13 cellular contexts compared by ENCODE assay signal in the genomic region with DNA sequence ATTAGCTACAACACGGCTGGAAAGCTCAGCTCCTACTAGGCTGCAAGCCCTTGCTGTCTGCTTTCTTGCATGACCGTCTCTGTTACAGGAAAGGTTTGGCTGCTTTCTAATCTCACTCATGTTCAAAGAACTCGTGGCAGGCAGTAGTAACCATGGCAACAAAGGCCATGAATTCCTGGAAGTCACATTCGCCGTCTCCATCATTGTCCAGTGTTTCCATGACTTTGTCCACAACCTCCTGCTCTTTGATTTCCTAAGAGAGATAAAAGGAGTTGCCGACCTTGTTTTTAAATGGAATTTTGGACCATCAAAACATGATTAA. TPM values are rescaled to one million over a fixed set of nuclear protein-coding genes. Genes with fewer than 3 reads are reported as not detected.
DNase-seq lines count a peak whose midpoint lies in the region; ATAC-seq, FAIRE-seq and TF ChIP-seq lines count a peak whose summit lies in the region.
"Had no signal": no experiment of that assay in that cellular context is flagged by ENCODE, and none has a peak within 500 bp of the region (broad histone marks: within the 10 kb centered on the region; RNA-seq: fewer than 3 reads in every experiment).

No MANE protein-coding gene starts in this region.

- no peaks in the 10 kb centered on the region for H3K9me3 Mint-ChIP-seq in activated naive CD8-positive, alpha-beta T cell (ENCODE audit: low read depth)
- H3K9me3 Mint-ChIP-seq in activated naive CD8-positive, alpha-beta T cell treated with anti-CD3 and anti-CD28 coated beads, Interleukin-2, amount 50 U/mL, for 24 hours = no peaks in the 10 kb centered on the region
- peaks cover 2% of the 10 kb centered on the region for H3K9me3 Mint-ChIP-seq in activated CD4-positive, alpha-beta memory T cell treated with anti-CD3 and anti-CD28 coated beads, Interleukin-2, amount 10 ng/mL, durations not matched to agents 7 days and 5 days
- peaks cover 15% of the 10 kb centered on the region for H3K9me3 Mint-ChIP-seq in WTC11
- peaks cover 0 to 5% (median 0%) of the 10 kb centered on the region in 5 donors for H3K9me3 Mint-ChIP-seq in CD8-positive, alpha-beta memory T cell

- H3K9me3 ChIP-seq in HepG2 (ENCODE audit: low read length) = peaks cover 6% of the 10 kb centered on the region; the same call in 1 of the 2 replicates
- no peaks in the 10 kb centered on the region for H3K9me3 ChIP-seq in aorta (ENCODE audit: control insufficient read depth, low read length)
- H3K9me3 ChIP-seq in CD8-positive, alpha-beta memory T cell (ENCODE audit: low read length) = peaks cover 3% of the 10 kb centered on the region
- H3K9me3 ChIP-seq: gastrocnemius medialis had no signal

- H3K4me1 ChIP-seq in HepG2 (ENCODE audit: insufficient read depth, low read length) = peaks cover 55% of the 10 kb centered on the region
- H3K4me1 ChIP-seq in aorta (ENCODE audit: control insufficient read depth in 1 of 2, insufficient read depth in 2 of 2, low read length in 2 of 2) = no peaks in the 10 kb centered on the region
- peaks cover 13% of the 10 kb centered on the region for H3K4me1 ChIP-seq in CD8-positive, alpha-beta memory T cell (ENCODE audit: insufficient read depth, low read length)

- TF ChIP-seq EP300 in HepG2 (IDR thresholded peaks at IDR 0.05; ENCODE audit: low read depth in 2 of 2, low read length in 2 of 2) = 0 out of 4 replicates have a peak, but pooled peaks of 1 of the 2 experiments have one; percentile 13
- TF ChIP-seq EP300 in HepG2 (CRISPR knock-in tag; IDR thresholded peaks at IDR 0.05; ENCODE audit: borderline replicate concordance) = no peak

- peak; percentile 70 for FAIRE-seq in HepG2 (lab: Jason Lieb, UNC)

- no peak for TF ChIP-seq POLR2A in HepG2 (IDR thresholded peaks at IDR 0.05; ENCODE audit: insufficient read depth in 1 of 2, low read depth in 2 of 2, low read length in 2 of 2)

- in situ Hi-C loops in HepG2 (cut with HindIII; ENCODE audit: extremely low pct_ligation_motif_present, low pct_unique_long_range_greater_than_20kb) = no loop called here

- H2AFZ ChIP-seq in HepG2 (ENCODE audit: low read length) = no peak overlapping the region

- peak overlapping the region; percentile 56 for H3K4me2 ChIP-seq in HepG2 (ENCODE audit: low read depth, low read length)

- no peak overlapping the region; the same call in 1 of the 2 replicates for H3K9ac ChIP-seq in HepG2 (ENCODE audit: insufficient read depth, low read depth, low read length)

- H3K4me3 Mint-ChIP-seq in activated naive CD8-positive, alpha-beta T cell = peak overlapping the region; percentile 27
- no peak overlapping the region for H3K4me3 Mint-ChIP-seq in activated naive CD8-positive, alpha-beta T cell treated with anti-CD3 and anti-CD28 coated beads, Interleukin-2, amount 50 U/mL, for 24 hours
- H3K4me3 Mint-ChIP-seq in activated CD4-positive, alpha-beta memory T cell treated with anti-CD3 and anti-CD28 coated beads, Interleukin-2, amount 10 ng/mL, durations not matched to agents 7 days and 5 days = no peak overlapping the region
- H3K4me3 Mint-ChIP-seq in WTC11 = no peak overlapping the region
- H3K4me3 Mint-ChIP-seq in CD8-positive, alpha-beta memory T cell = no peak overlapping the region

- no TSS peak for BruUV-seq in HepG2 (replicated peaks; lab: Mats Ljungman, UMichigan)

- no peak for TF ChIP-seq CTCF in dorsolateral prefrontal cortex (IDR thresholded peaks at IDR 0.05 in 54 of 56, conservative IDR thresholded peaks at IDR 0.05 in 2 of 56; ENCODE audit: low read depth in 1 of 56, partially characterized antibody in 56 of 56)
- TF ChIP-seq CTCF in HepG2 (CRISPR knock-in tag; IDR thresholded peaks at IDR 0.05) = no peak
- no peak for TF ChIP-seq CTCF in WTC11 (IDR thresholded peaks at IDR 0.05)

- H3K27ac ChIP-seq in dorsolateral prefrontal cortex (peak overlapping the region in 48 of 59 donors; percentile 0 to 98 (median 61)), HepG2 (ENCODE audit: extremely low read length, insufficient read depth, low read length) (no peak overlapping the region), aorta (ENCODE audit: low read depth in 1 of 2, low read length in 2 of 2) (no peak overlapping the region)
- H3K27ac ChIP-seq in CD8-positive, alpha-beta memory T cell (ENCODE audit: low read depth, low read length) = no peak overlapping the region
- H3K27ac ChIP-seq: C4-2B, gastrocnemius medialis had no signal

- H3K4me3 ChIP-seq in dorsolateral prefrontal cortex = peak overlapping the region in 5 of 59 donors; percentile 2 to 38 (median 4)
- peak overlapping the region in 1 of 3 experiments; percentile 9; a peak in 1 of 6 replicates for H3K4me3 ChIP-seq in HepG2 (replicated peaks in 1 of 3; ENCODE audit: insufficient read depth in 1 of 3, low read depth in 2 of 3, low read length in 3 of 3)
- H3K4me3 ChIP-seq in aorta (ENCODE audit: low read length in 2 of 2) = no peak overlapping the region
- no peak overlapping the region for H3K4me3 ChIP-seq in CD8-positive, alpha-beta memory T cell (ENCODE audit: low read length)
- H3K4me3 ChIP-seq: gastrocnemius medialis had no signal

- CTCF ChIA-PET in HepG2 (lab: Yijun Ruan, JAX; ENCODE audit: low intra/inter-chr PET ratio, low total read pairs) = no interaction called here
- CTCF ChIA-PET in activated CD4-positive, alpha-beta memory T cell treated with anti-CD3 and anti-CD28 coated beads, Interleukin-2, amount 10 ng/mL, durations not matched to agents 7 days and 5 days (lab: Charles Lee) = no interaction called here
- CTCF ChIA-PET in WTC11 (lab: Charles Lee) = no interaction called here
- CTCF ChIA-PET in CD8-positive, alpha-beta memory T cell (lab: Charles Lee) = no interaction called here

- H3K27ac Mint-ChIP-seq in activated naive CD8-positive, alpha-beta T cell = peak overlapping the region; percentile 83
- no peak overlapping the region for H3K27ac Mint-ChIP-seq in activated naive CD8-positive, alpha-beta T cell treated with anti-CD3 and anti-CD28 coated beads, Interleukin-2, amount 50 U/mL, for 24 hours
- H3K27ac Mint-ChIP-seq in activated CD4-positive, alpha-beta memory T cell treated with anti-CD3 and anti-CD28 coated beads, Interleukin-2, amount 10 ng/mL, durations not matched to agents 7 days and 5 days = no peak overlapping the region
- no peak overlapping the region for H3K27ac Mint-ChIP-seq in WTC11
- H3K27ac Mint-ChIP-seq in CD8-positive, alpha-beta memory T cell = peak overlapping the region in 1 of 8 donors; percentile 55

- TF ChIP-seq RAD21 in HepG2 (CRISPR knock-in tag; IDR thresholded peaks at IDR 0.05) = no peak

- H3K4me1 Mint-ChIP-seq in activated naive CD8-positive, alpha-beta T cell (ENCODE audit: low read depth) = peaks cover 43% of the 10 kb centered on the region
- H3K4me1 Mint-ChIP-seq in activated naive CD8-positive, alpha-beta T cell treated with anti-CD3 and anti-CD28 coated beads, Interleukin-2, amount 50 U/mL, for 24 hours = peaks cover 5% of the 10 kb centered on the region
- peaks cover 2% of the 10 kb centered on the region for H3K4me1 Mint-ChIP-seq in activated CD4-positive, alpha-beta memory T cell treated with anti-CD3 and anti-CD28 coated beads, Interleukin-2, amount 10 ng/mL, durations not matched to agents 7 days and 5 days
- H3K4me1 Mint-ChIP-seq in WTC11 = peaks cover 17% of the 10 kb centered on the region
- peaks cover 3 to 17% (median 9%) of the 10 kb centered on the region in 3 donors for H3K4me1 Mint-ChIP-seq in CD8-positive, alpha-beta memory T cell

- H3K36me3 ChIP-seq in HepG2 (replicated peaks in 1 of 2; ENCODE audit: control insufficient read depth in 1 of 2, insufficient read depth in 2 of 2, low read length in 2 of 2) (no peaks in the 10 kb centered on the region), aorta (ENCODE audit: control insufficient read depth in 1 of 2, insufficient read depth in 2 of 2, low read length in 1 of 2) (no peaks in the 10 kb centered on the region)
- H3K36me3 ChIP-seq in CD8-positive, alpha-beta memory T cell (ENCODE audit: insufficient read depth, low read length) = no peaks in the 10 kb centered on the region
- H3K36me3 ChIP-seq: gastrocnemius medialis had no signal

- H3K27me3 ChIP-seq in dorsolateral prefrontal cortex (no peaks in the 10 kb centered on the region), HepG2 (ENCODE audit: control insufficient read depth in 1 of 2, insufficient read depth in 2 of 2, low read length in 2 of 2) (peaks cover 0 to 5% of the 10 kb centered on the region in 2 experiments; a peak in 1 of 5 replicates), aorta (ENCODE audit: control insufficient read depth in 1 of 2, insufficient read depth in 2 of 2, low read length in 1 of 2) (no peaks in the 10 kb centered on the region)
- no peaks in the 10 kb centered on the region for H3K27me3 ChIP-seq in CD8-positive, alpha-beta memory T cell (ENCODE audit: insufficient read depth, low read length, poor library complexity, severe bottlenecking)

- no peaks in the 10 kb centered on the region for H3K27me3 Mint-ChIP-seq in activated naive CD8-positive, alpha-beta T cell
- H3K27me3 Mint-ChIP-seq in activated naive CD8-positive, alpha-beta T cell treated with anti-CD3 and anti-CD28 coated beads, Interleukin-2, amount 50 U/mL, for 24 hours = no peaks in the 10 kb centered on the region
- no peaks in the 10 kb centered on the region for H3K27me3 Mint-ChIP-seq in activated CD4-positive, alpha-beta memory T cell treated with anti-CD3 and anti-CD28 coated beads, Interleukin-2, amount 10 ng/mL, durations not matched to agents 7 days and 5 days
- H3K27me3 Mint-ChIP-seq in WTC11 (ENCODE audit: low read depth) = 0 out of 2 replicates have a peak, but pooled peaks cover 4% of the 10 kb centered on the region
- H3K27me3 Mint-ChIP-seq in CD8-positive, alpha-beta memory T cell = no peaks in the 10 kb centered on the region

- no peak for DNase-seq in activated naive CD8-positive, alpha-beta T cell treated with anti-CD3 and anti-CD28 coated beads, Interleukin-2, amount 50 U/mL, for 24 hours
- DNase-seq in dorsolateral prefrontal cortex (peak in 2 of 10 donors; percentile 29 to 47), HepG2 (ENCODE audit: low spot score) (peak; percentile 94), aorta (peak in 1 of 2 donors; percentile 53), WTC11 (ENCODE audit: low spot score) (no peak)
- DNase-seq in activated CD4-positive, alpha-beta memory T cell treated with anti-CD3 and anti-CD28 coated beads, Interleukin-2, amount 10 ng/mL, durations not matched to agents 7 days and 5 days = no peak
- no peak for DNase-seq in CD8-positive, alpha-beta memory T cell
- DNase-seq: activated CD8-positive, alpha-beta memory T cell treated with anti-CD3 and anti-CD28 coated beads for 24 hours; gastrocnemius medialis; PC-3; stimulated activated CD4-positive, alpha-beta T cell treated with anti-CD3 and anti-CD28 coated beads, Interleukin-15, amount 100 ng/mL, for 24 hours had no signal

- peaks cover 2% of the 10 kb centered on the region for H3K36me3 Mint-ChIP-seq in activated naive CD8-positive, alpha-beta T cell
- no peaks in the 10 kb centered on the region for H3K36me3 Mint-ChIP-seq in activated naive CD8-positive, alpha-beta T cell treated with anti-CD3 and anti-CD28 coated beads, Interleukin-2, amount 50 U/mL, for 24 hours (ENCODE audit: low read depth)
- H3K36me3 Mint-ChIP-seq in activated CD4-positive, alpha-beta memory T cell treated with anti-CD3 and anti-CD28 coated beads, Interleukin-2, amount 10 ng/mL, durations not matched to agents 7 days and 5 days (ENCODE audit: low read depth) = no peaks in the 10 kb centered on the region
- H3K36me3 Mint-ChIP-seq in WTC11 = peaks cover 6% of the 10 kb centered on the region
- peaks cover 0 to 3% (median 0%) of the 10 kb centered on the region in 3 donors for H3K36me3 Mint-ChIP-seq in CD8-positive, alpha-beta memory T cell

- no peaks in the 10 kb centered on the region for H3K79me2 ChIP-seq in HepG2 (ENCODE audit: insufficient read depth, low read length)

- intact Hi-C loops in dorsolateral prefrontal cortex (cut with DNase I) = no loop called here
- intact Hi-C loops in HepG2 (cut with micrococcal nuclease; ENCODE audit: unreplicated experiment) = no loop called here
- intact Hi-C loops in aorta (cut with DNase I) = no loop called here

- H4K20me1 ChIP-seq in HepG2 (ENCODE audit: insufficient read depth, low read length) = no peaks in the 10 kb centered on the region

- POLR2A ChIA-PET in HepG2 (lab: Yijun Ruan, JAX) = interaction anchor here (1.0 to 2.1 kb wide), 3 partner anchors 9 to 36 kb away, joined by 3 to 6 read pairs (median 4); a partner anchor contains a TSS
- POLR2A ChIA-PET in activated CD4-positive, alpha-beta memory T cell treated with anti-CD3 and anti-CD28 coated beads, Interleukin-2, amount 10 ng/mL, durations not matched to agents 7 days and 5 days (lab: Charles Lee) = no interaction called here
- POLR2A ChIA-PET in WTC11 (lab: Charles Lee) = no interaction called here
- POLR2A ChIA-PET in CD8-positive, alpha-beta memory T cell (lab: Charles Lee) = no interaction called here

- ATAC-seq in activated naive CD8-positive, alpha-beta T cell treated with anti-CD3 and anti-CD28 coated beads, Interleukin-2, amount 50 U/mL, for 24 hours = no peak
- ATAC-seq in HepG2 = peak; percentile 59
- ATAC-seq in aorta (ENCODE audit: low FRiP score) = peak; percentile 77
- ATAC-seq in WTC11 = no peak
- ATAC-seq: PC-3 had no signal

- 3% methylated on average over 6 of the region's 6 CpGs for WGBS in HepG2 (ENCODE audit: low lambda C conversion rate)
- WGBS in aorta, 2 donors = 5 to 8% methylated on average over 6 of the region's 6 CpGs

RNA-seq across cellular contexts. Expression of a gene that starts 5.7 kb away (rescaled TPM):
- total RNA-seq in dorsolateral prefrontal cortex (100 to 1,000 TPM; 128 to 991 (median 344) TPM), HepG2 (2016; rRNA removed; fragmentation: Illumina TruSeq; extraction: Trizol) (not detected in 2 replicates), aorta (1 to 10 TPM; 6.1 to 8.7 TPM), WTC11 (2021) (0.34 to 0.46 TPM in 2 of 3 replicates, not detected in the other)
- 0.26 TPM in 1 of 2 replicates, not detected in the other for total RNA-seq in HepG2 (2016; cell fraction: cytosol; rRNA removed; fragmentation: Illumina TruSeq; extraction: Trizol; ENCODE audit: low read depth)
- not detected in 2 replicates for total RNA-seq in HepG2 (2016; cell fraction: insoluble cytoplasmic fraction; rRNA removed; fragmentation: Illumina TruSeq; extraction: Trizol)
- not detected in 2 replicates for total RNA-seq in HepG2 (2016; cell fraction: membrane; rRNA removed; fragmentation: Illumina TruSeq; extraction: Trizol)
- total RNA-seq in HepG2 (2016; cell fraction: nucleus; rRNA removed; fragmentation: Illumina TruSeq; extraction: Trizol) = not detected in 2 replicates
- polyA plus RNA-seq in HepG2 (2011; rRNA removed) (not detected in 2 replicates), aorta (1 to 10 TPM; 1.1 to 5.1 TPM)
- not detected in 2 replicates for polyA plus RNA-seq in HepG2 (2011; cell fraction: cytosol; rRNA removed)
- polyA plus RNA-seq in HepG2 (2011; cell fraction: nucleus; rRNA removed) = not detected in 2 replicates
- not detected in 2 replicates for polyA plus RNA-seq in HepG2 (2012)
- not detected in 2 replicates for polyA plus RNA-seq in HepG2 (2016; cell fraction: cytosol; fragmentation: Illumina TruSeq; extraction: Trizol; ENCODE audit: low read depth)
- not detected in 2 replicates for polyA plus RNA-seq in HepG2 (2016; cell fraction: insoluble cytoplasmic fraction; fragmentation: Illumina TruSeq; extraction: Trizol; ENCODE audit: low read depth)
- not detected in 2 replicates for polyA plus RNA-seq in HepG2 (2016; cell fraction: membrane; fragmentation: Illumina TruSeq; extraction: Trizol; ENCODE audit: low read depth)
- polyA plus RNA-seq in HepG2 (2016; cell fraction: nucleus; fragmentation: Illumina TruSeq; extraction: Trizol; ENCODE audit: insufficient read depth, low read depth) = not detected in 2 replicates
- not detected in 2 replicates for polyA minus RNA-seq in HepG2 (2011; rRNA and poly(A)+ RNA removed; ENCODE audit: low replicate concordance)
- polyA minus RNA-seq in HepG2 (2011; cell fraction: cytosol; rRNA and poly(A)+ RNA removed) = not detected in 2 replicates
- polyA minus RNA-seq in HepG2 (2011; cell fraction: nucleus; rRNA and poly(A)+ RNA removed) = 0.90 TPM in 1 of 2 replicates, not detected in the other
- not detected for total RNA-seq in activated CD4-positive, alpha-beta memory T cell treated with anti-CD3 and anti-CD28 coated beads, Interleukin-2, amount 10 ng/mL, durations not matched to agents 7 days and 5 days
- total RNA-seq in CD8-positive, alpha-beta memory T cell = 1 to 10 TPM in 1 of 2 experiments, under 1 TPM in 1; 0.91 to 1.4 TPM
- 24.1 TPM for polyA plus RNA-seq in CD8-positive, alpha-beta memory T cell
- total RNA-seq: PC-3 had no signal

RNA-seq across cellular contexts. Expression of a gene that starts 36.3 kb away (rescaled TPM):
- total RNA-seq in dorsolateral prefrontal cortex (100 to 1,000 TPM in 107 of 120 experiments, 10 to 100 TPM in 13; 91.1 to 161 (median 119) TPM), HepG2 (2016; rRNA removed; fragmentation: Illumina TruSeq; extraction: Trizol) (54.4 and 63.3 TPM in 2 replicates), aorta (100 to 1,000 TPM; 118 to 139 TPM), WTC11 (2021) (53.7 to 57.9 TPM (median 56.6 TPM) in 3 replicates)
- total RNA-seq in HepG2 (2016; cell fraction: cytosol; rRNA removed; fragmentation: Illumina TruSeq; extraction: Trizol; ENCODE audit: low read depth) = 77.4 and 86.8 TPM in 2 replicates
- 53.4 and 57.4 TPM in 2 replicates for total RNA-seq in HepG2 (2016; cell fraction: insoluble cytoplasmic fraction; rRNA removed; fragmentation: Illumina TruSeq; extraction: Trizol)
- 107 and 119 TPM in 2 replicates for total RNA-seq in HepG2 (2016; cell fraction: membrane; rRNA removed; fragmentation: Illumina TruSeq; extraction: Trizol)
- total RNA-seq in HepG2 (2016; cell fraction: nucleus; rRNA removed; fragmentation: Illumina TruSeq; extraction: Trizol) = 30.5 and 39.1 TPM in 2 replicates
- polyA plus RNA-seq in HepG2 (2011; rRNA removed) (75.9 and 78.8 TPM in 2 replicates), aorta (100 to 1,000 TPM; 134 to 140 TPM)
- polyA plus RNA-seq in HepG2 (2011; cell fraction: cytosol; rRNA removed) = 94.5 and 113 TPM in 2 replicates
- polyA plus RNA-seq in HepG2 (2011; cell fraction: nucleus; rRNA removed) = 103 and 105 TPM in 2 replicates
- 35.7 and 48.7 TPM in 2 replicates for polyA plus RNA-seq in HepG2 (2012)
- 112 and 134 TPM in 2 replicates for polyA plus RNA-seq in HepG2 (2016; cell fraction: cytosol; fragmentation: Illumina TruSeq; extraction: Trizol; ENCODE audit: low read depth)
- 63.9 and 73.9 TPM in 2 replicates for polyA plus RNA-seq in HepG2 (2016; cell fraction: insoluble cytoplasmic fraction; fragmentation: Illumina TruSeq; extraction: Trizol; ENCODE audit: low read depth)
- 114 and 126 TPM in 2 replicates for polyA plus RNA-seq in HepG2 (2016; cell fraction: membrane; fragmentation: Illumina TruSeq; extraction: Trizol; ENCODE audit: low read depth)
- polyA plus RNA-seq in HepG2 (2016; cell fraction: nucleus; fragmentation: Illumina TruSeq; extraction: Trizol; ENCODE audit: insufficient read depth, low read depth) = 61.2 and 66.3 TPM in 2 replicates
- 63.7 and 112 TPM in 2 replicates for polyA minus RNA-seq in HepG2 (2011; rRNA and poly(A)+ RNA removed; ENCODE audit: low replicate concordance)
- 25.9 and 26.0 TPM in 2 replicates for polyA minus RNA-seq in HepG2 (2011; cell fraction: cytosol; rRNA and poly(A)+ RNA removed)
- 50.1 and 53.1 TPM in 2 replicates for polyA minus RNA-seq in HepG2 (2011; cell fraction: nucleus; rRNA and poly(A)+ RNA removed)
- total RNA-seq in activated CD4-positive, alpha-beta memory T cell treated with anti-CD3 and anti-CD28 coated beads, Interleukin-2, amount 10 ng/mL, durations not matched to agents 7 days and 5 days = 100 to 1,000 TPM in 1 of 2 experiments, 10 to 100 TPM in 1; 97.3 to 102 TPM
- total RNA-seq in CD8-positive, alpha-beta memory T cell = 10 to 100 TPM; 69.8 to 71.6 TPM
- 287 TPM for polyA plus RNA-seq in CD8-positive, alpha-beta memory T cell

Comparison
In these comparisons a context has a peak if more than half of its experiments do, and no peak if none do; other contexts are left out.
1. ATAC-seq: peak in HepG2 (single experiment) and aorta (single experiment); none in activated naive CD8-positive, alpha-beta T cell treated with anti-CD3 and anti-CD28 coated beads, Interleukin-2, amount 50 U/mL, for 24 hours (single experiment) and WTC11 (single experiment).
2. H3K27ac ChIP-seq: peak in dorsolateral prefrontal cortex (48 of 59); none in HepG2 (single experiment), aorta (0 of 2) and CD8-positive, alpha-beta memory T cell (single experiment).
3. RNA of a gene that starts 5.7 kb away (total RNA-seq): 128 to 991 TPM in dorsolateral prefrontal cortex; 6.1 to 8.7 TPM in aorta, 0.91 to 1.4 TPM in CD8-positive, alpha-beta memory T cell, 0.34 to 0.46 TPM in WTC11, 0.26 TPM in HepG2 and not detected in activated CD4-positive, alpha-beta memory T cell treated with anti-CD3 and anti-CD28 coated beads, Interleukin-2, amount 10 ng/mL, durations not matched to agents 7 days and 5 days; every median in the first group is over 10 times any median in the second.